8 cellular contexts compared by ENCODE assay signal in the genomic region with DNA sequence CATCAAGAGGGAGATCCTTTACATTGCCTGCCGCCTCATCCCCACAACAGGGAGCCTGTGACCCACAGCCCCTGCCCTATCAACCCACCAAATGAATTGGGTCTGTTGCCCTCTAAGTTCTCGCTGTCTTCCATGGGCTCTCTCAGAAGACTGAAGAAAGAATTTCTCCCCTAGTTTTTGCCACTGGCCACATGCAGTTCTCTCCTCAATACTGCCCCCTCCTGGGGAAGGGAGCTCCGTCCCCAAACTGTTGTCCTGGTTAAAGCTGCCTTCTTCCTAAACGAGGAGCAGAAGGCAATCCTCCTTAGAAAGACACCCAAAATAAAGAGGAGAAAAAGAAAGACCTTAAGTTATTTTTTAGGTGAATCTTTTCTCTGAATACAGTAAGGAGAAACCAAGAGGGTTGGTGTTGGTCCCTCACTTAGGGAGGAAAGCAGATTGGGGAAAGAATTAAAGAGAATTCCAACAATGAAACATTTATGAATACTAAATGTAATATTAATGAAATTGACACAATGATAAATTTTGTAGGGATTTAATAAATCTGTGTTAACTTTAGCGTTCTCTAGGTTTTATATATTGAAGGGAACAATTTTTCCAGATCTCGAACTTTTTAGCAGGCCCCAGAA. TPM values are rescaled to one million over a fixed set of nuclear protein-coding genes. Genes with fewer than 3 reads are reported as not detected.
DNase-seq lines count a peak whose midpoint lies in the region; ATAC-seq and TF ChIP-seq lines count a peak whose summit lies in the region.

No MANE protein-coding gene starts in this region.

- H4K20me1 ChIP-seq in DND-41 (ENCODE audit: insufficient read depth, low read length): no peaks in the 10 kb centered on the region

- H3K9me3 ChIP-seq in DND-41 (ENCODE audit: insufficient read depth, low read length, severe bottlenecking): no peaks in the 10 kb centered on the region
- H3K9me3 ChIP-seq in suprapubic skin: no peaks in the 10 kb centered on the region

- no peak overlapping the region for H2AFZ ChIP-seq in DND-41 (ENCODE audit: low read depth, low read length)

- no peak overlapping the region for H3K4me2 ChIP-seq in DND-41 (ENCODE audit: insufficient read depth, low read length)

- H3K9ac ChIP-seq in DND-41 (ENCODE audit: low read depth, low read length): no peak overlapping the region

- TF ChIP-seq CTCF in DND-41 (IDR thresholded peaks at IDR 0.05; ENCODE audit: borderline replicate concordance, extremely low read depth, low read length, poor library complexity, severe bottlenecking): peak; percentile 82
- TF ChIP-seq CTCF in cardiac fibroblast (IDR thresholded peaks at IDR 0.05; ENCODE audit: low read depth, low read length): peak; percentile 89
- peak; percentile 33 to 52 for TF ChIP-seq CTCF in suprapubic skin (IDR thresholded peaks at IDR 0.05)
- TF ChIP-seq CTCF in lower leg skin (IDR thresholded peaks at IDR 0.05): no peak

- H3K79me2 ChIP-seq in DND-41 (ENCODE audit: insufficient read depth, low read length): no peaks in the 10 kb centered on the region

- ATAC-seq in DND-41 (ENCODE audit: insufficient read depth, low read depth): peak; percentile 72
- ATAC-seq in GM19397 (IDR thresholded peaks at IDR 0.05; ENCODE audit: unreplicated experiment): peak; percentile 64

- intact Hi-C loops in lower leg skin (cut with DNase I; ENCODE audit: low total_unique reads): no loop called here

- H3K4me1 ChIP-seq in DND-41 (ENCODE audit: insufficient read depth, low read length) (no peaks in the 10 kb centered on the region), suprapubic skin (no peaks in the 10 kb centered on the region)

- H3K4me3 ChIP-seq in DND-41 (ENCODE audit: low read depth in 1 of 2, low read length in 2 of 2) (no peak overlapping the region), cardiac fibroblast (replicated peaks in 1 of 2; ENCODE audit: low read depth in 2 of 2, low read length in 2 of 2) (no peak overlapping the region), suprapubic skin (no peak overlapping the region), lower leg skin (ENCODE audit: low read depth, poor library complexity, severe bottlenecking) (no peak overlapping the region)
- no peak overlapping the region for H3K4me3 ChIP-seq in Jurkat, Clone E6-1 (ENCODE audit: low read length)

- H3K27me3 ChIP-seq in DND-41 (ENCODE audit: insufficient read depth, low read length, poor library complexity) (no peaks in the 10 kb centered on the region), suprapubic skin (peaks cover 7% of the 10 kb centered on the region)

- WGBS in suprapubic skin: 62% methylated on average over 6 of the region's 6 CpGs
- WGBS in lower leg skin, 2 donors: 57 to 68% methylated on average over 6 of the region's 6 CpGs

- peak; percentile 55 for DNase-seq in DND-41
- DNase-seq in Jurkat, Clone E6-1 (ENCODE audit: low read depth, low spot score): peak; percentile 42
- peak; percentile 61 for DNase-seq in SKM-1 (lab: John Stamatoyannopoulos, UW; ENCODE audit: unreplicated experiment)
- peak; percentile 66 to 73 for DNase-seq in cardiac fibroblast (ENCODE audit: low read depth in 2 of 2)
- peak; percentile 60 to 66 for DNase-seq in lung microvascular endothelial cell (ENCODE audit: low read depth in 2 of 2)
- no peak for DNase-seq in suprapubic skin (ENCODE audit: low spot score in 2 of 2)
- DNase-seq in lower leg skin (ENCODE audit: low spot score in 2 of 2): no peak

- TF ChIP-seq POLR2A in suprapubic skin (IDR thresholded peaks at IDR 0.05): no peak
- TF ChIP-seq POLR2A in lower leg skin (IDR thresholded peaks at IDR 0.05): no peak

- no peaks in the 10 kb centered on the region for H3K36me3 ChIP-seq in DND-41 (ENCODE audit: insufficient read depth, low read length)
- no peaks in the 10 kb centered on the region for H3K36me3 ChIP-seq in suprapubic skin

- H3K27ac ChIP-seq in DND-41 (ENCODE audit: low read length) (no peak overlapping the region), suprapubic skin (no peak overlapping the region)

- TF ChIP-seq EP300 in suprapubic skin (IDR thresholded peaks at IDR 0.05): no peak

RNA-seq across cellular contexts. Expression of a gene that starts 31.1 kb away (rescaled TPM):
- polyA plus RNA-seq in Jurkat, Clone E6-1 (2012; ENCODE audit: insufficient read depth, insufficient read length): 4.2 TPM
- total RNA-seq in lung microvascular endothelial cell (0.60 and 1.3 TPM in 2 replicates), suprapubic skin (10 to 100 TPM in 1 of 4 donors, 1 to 10 TPM in 3; 2.9 to 12.1 (median 3.9) TPM), lower leg skin (1 to 10 TPM; 2.6 to 3.7 (median 3.3) TPM)

Comparison
In these comparisons a context has a peak if more than half of its experiments do, and no peak if none do; other contexts are left out.
1. DNase-seq: peak in DND-41 (single experiment), Jurkat, Clone E6-1 (single experiment), SKM-1 (single experiment), cardiac fibroblast (2 of 2) and lung microvascular endothelial cell (2 of 2); none in suprapubic skin (0 of 2) and lower leg skin (0 of 2).
2. CTCF ChIP-seq: peak in DND-41 (single experiment), cardiac fibroblast (single experiment) and suprapubic skin (2 of 2); none in lower leg skin (0 of 3).